Comparison of ENCODE assay signal across 8 cellular contexts in the genomic region with DNA sequence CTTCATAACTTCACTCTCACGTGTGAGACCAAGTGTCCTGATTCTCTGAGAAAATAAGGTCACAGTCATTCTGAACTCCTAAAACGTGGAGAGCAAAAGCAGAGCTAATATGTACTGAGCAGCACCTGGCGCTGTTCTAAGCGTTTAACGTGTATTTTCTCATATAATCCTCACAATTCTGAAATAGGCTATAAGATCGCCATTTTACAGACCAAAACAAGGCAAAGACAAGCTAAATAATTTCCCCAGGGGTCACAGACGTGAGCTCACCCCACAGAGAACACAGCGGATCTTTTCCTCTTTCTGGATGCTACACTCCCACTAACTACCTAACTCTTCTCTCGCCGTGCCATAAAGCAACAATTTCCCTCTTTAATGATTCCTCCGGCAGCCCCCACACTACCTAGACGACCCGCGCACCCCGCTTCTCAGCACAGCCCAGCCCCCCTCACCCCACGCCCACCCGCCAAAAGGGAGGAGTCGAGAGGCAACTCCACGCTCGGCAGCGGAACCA. TPM values are rescaled to one million over a fixed set of nuclear protein-coding genes. Genes with fewer than 3 reads are reported as not detected.
DNase-seq lines count a peak whose midpoint lies in the region; ATAC-seq and TF ChIP-seq lines count a peak whose summit lies in the region.

No MANE protein-coding gene starts in this region.

- ATAC-seq in Panc1 (no peak), HG02870 (IDR thresholded peaks at IDR 0.05; ENCODE audit: unreplicated experiment) (no peak)

- POLR2A ChIA-PET in GM10248 (lab: Yijun Ruan, JAX) (no interaction called here), Panc1 (lab: Charles Lee) (no interaction called here)

- in situ Hi-C loops in Panc1 (cut with HindIII; ENCODE audit: low pct_unique_long_range_greater_than_20kb, low sequenced_read_pairs), result no loop called here

- TSS peak; percentile 85 for BruUV-seq in Panc1 (replicated peaks; lab: Mats Ljungman, UMichigan)

- DNase-seq in GM10248 (ENCODE audit: extremely low spot score) (peak; percentile 8), H7 (no peak), Panc1 (ENCODE audit: low read depth, low spot score) (no peak), choroid plexus epithelial cell (ENCODE audit: low read depth) (peak; percentile 43), lung microvascular endothelial cell (ENCODE audit: low read depth in 2 of 2) (peak; percentile 16 to 34), tibial artery (no peak)
- no peak for DNase-seq in activated effector memory CD4-positive, alpha-beta T cell treated with Interleukin-2 at 50 U/mL for 16 hours

- TF ChIP-seq CTCF in GM10248 (IDR thresholded peaks at IDR 0.05; ENCODE audit: control extremely low read depth, extremely low read depth, low read depth, missing control alignments) (no peak), Panc1 (IDR thresholded peaks at IDR 0.05) (no peak), choroid plexus epithelial cell (conservative IDR thresholded peaks at IDR 0.05; ENCODE audit: low read depth, low read length) (no peak), tibial artery (IDR thresholded peaks at IDR 0.05) (no peak)

- H3K4me3 ChIP-seq in H7 (ENCODE audit: insufficient read depth, low read depth, low read length), result peak overlapping the region; percentile 83
- peak overlapping the region; percentile 84 to 93 for H3K4me3 ChIP-seq in Panc1 (ENCODE audit: low read depth in 2 of 2, low read length in 2 of 2)
- peak overlapping the region; percentile 76 for H3K4me3 ChIP-seq in choroid plexus epithelial cell (ENCODE audit: low read depth, low read length)
- H3K4me3 ChIP-seq in tibial artery, result peak overlapping the region; percentile 95 to 96

- H3K4me1 ChIP-seq in Panc1 (ENCODE audit: control insufficient read depth, insufficient read depth, low read length) (peaks cover 15% of the 10 kb centered on the region), tibial artery (peaks cover 0 to 20% (median 0%) of the 10 kb centered on the region in 4 donors)

- H3K27ac ChIP-seq in Panc1 (ENCODE audit: low read length) (peak overlapping the region; percentile 96), tibial artery (peak overlapping the region; percentile 98)

- intact Hi-C loops in Panc1 (cut with micrococcal nuclease; ENCODE audit: unreplicated experiment), result no loop called here
- intact Hi-C loops in tibial artery (cut with DNase I; ENCODE audit: low total_unique reads), result loop anchor here (5.0 kb wide), 1 partner anchor 45 kb away; no protein-coding TSS in a partner anchor

- H3K36me3 ChIP-seq in H7 (replicated peaks; ENCODE audit: control insufficient read depth, insufficient read depth, low read length) (no peaks in the 10 kb centered on the region), Panc1 (ENCODE audit: control insufficient read depth, insufficient read depth, low read length) (no peaks in the 10 kb centered on the region), tibial artery (no peaks in the 10 kb centered on the region)

- H3K27me3 ChIP-seq in H7 (ENCODE audit: control insufficient read depth, insufficient read depth, low read length), result no peaks in the 10 kb centered on the region
- H3K27me3 ChIP-seq in Panc1 (ENCODE audit: control insufficient read depth, insufficient read depth, low read length), result no peaks in the 10 kb centered on the region
- no peaks in the 10 kb centered on the region for H3K27me3 ChIP-seq in tibial artery

- H3K9me3 ChIP-seq in Panc1 (ENCODE audit: control insufficient read depth, insufficient read depth, low read depth, low read length), result no peaks in the 10 kb centered on the region
- H3K9me3 ChIP-seq in tibial artery, result no peaks in the 10 kb centered on the region

- CTCF ChIA-PET in GM10248 (lab: Yijun Ruan, JAX), result interaction anchor here (1.4 to 1.9 kb wide), 5 partner anchors 10 to 721 kb away, joined by 3 to 8 read pairs (median 5); no protein-coding TSS in a partner anchor
- CTCF ChIA-PET in Panc1 (lab: Charles Lee), result interaction anchor here (0.6 kb wide), 1 partner anchor 1115 kb away, joined by 12 read pairs; no protein-coding TSS in a partner anchor

RNA-seq across cellular contexts. Expression of a gene that starts 0.6 kb away (rescaled TPM):
- total RNA-seq in H7 (2014; rRNA removed; shearing (Covaris generic)), result 9.2 and 13.3 TPM in 2 replicates
- total RNA-seq in Panc1 (2021; ENCODE audit: unreplicated experiment) (11.0 TPM), lung microvascular endothelial cell (2.4 and 2.8 TPM in 2 replicates)
- 13.6 TPM for polyA plus RNA-seq in Panc1 (2012; ENCODE audit: insufficient read length)

RNA-seq across cellular contexts. Expression of a gene that starts 49.0 kb away (rescaled TPM):
- total RNA-seq in H7 (2014; rRNA removed; shearing (Covaris generic)), result 0.14 and 0.18 TPM in 2 replicates
- total RNA-seq in Panc1 (2021; ENCODE audit: unreplicated experiment) (7.0 TPM), lung microvascular endothelial cell (not detected in 2 replicates)
- polyA plus RNA-seq in Panc1 (2012; ENCODE audit: insufficient read length), result 2.9 TPM

Comparison
In these comparisons a context has a peak if more than half of its experiments do, and no peak if none do; other contexts are left out.
1. DNase-seq: peak in GM10248 (single experiment), choroid plexus epithelial cell (single experiment) and lung microvascular endothelial cell (2 of 2); none in H7 (single experiment), Panc1 (single experiment), tibial artery (0 of 2) and activated effector memory CD4-positive, alpha-beta T cell treated with Interleukin-2 at 50 U/mL for 16 hours (single experiment).
2. Peak in every context shown above with its lines, with median percentiles within 50 percentile points of each other: H3K4me3 ChIP-seq.